ENCODE assay signal across 9 cellular contexts in the genomic region with DNA sequence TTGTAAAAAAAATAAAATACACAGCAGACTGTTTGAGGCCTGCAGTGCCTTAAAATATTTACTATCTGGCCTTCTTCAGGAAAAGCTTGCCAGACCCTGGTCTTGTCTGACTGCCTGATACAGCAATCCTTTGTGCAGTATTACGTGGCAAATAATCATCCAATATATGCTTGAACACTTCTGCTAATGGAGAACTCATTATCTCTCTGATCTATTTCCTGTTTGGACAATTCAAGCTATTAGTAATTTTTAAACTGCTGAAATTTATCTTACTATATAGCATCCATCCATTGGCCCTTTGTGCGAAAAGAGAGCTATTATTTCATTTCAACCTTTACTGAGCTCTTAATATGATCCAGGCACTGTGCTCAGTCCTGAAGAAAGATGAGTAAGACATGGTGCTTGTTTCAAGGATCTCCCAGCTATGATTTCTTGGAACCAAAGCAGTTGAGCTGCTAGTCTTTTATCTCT. TPM values are rescaled to one million over a fixed set of nuclear protein-coding genes. Genes with fewer than 3 reads are reported as not detected.
DNase-seq lines count a peak whose midpoint lies in the region; ATAC-seq and TF ChIP-seq lines count a peak whose summit lies in the region.
"Had no signal": no experiment of that assay in that cellular context is flagged by ENCODE, and none has a peak within 500 bp of the region (broad histone marks: within the 10 kb centered on the region; RNA-seq: fewer than 3 reads in every experiment).

No MANE protein-coding gene starts in this region.

- H3K36me3 Mint-ChIP-seq in CD4-positive, alpha-beta T cell (ENCODE audit: low read depth): peaks cover 24% of the 10 kb centered on the region
- H3K36me3 Mint-ChIP-seq in central memory CD8-positive, alpha-beta T cell (ENCODE audit: insufficient read depth): peaks cover 13% of the 10 kb centered on the region
- peaks cover 8% of the 10 kb centered on the region for H3K36me3 Mint-ChIP-seq in osteocyte (ENCODE audit: unreplicated experiment)

- no peak for DNase-seq in CD4-positive, alpha-beta T cell
- DNase-seq in NB4 (ENCODE audit: low read depth): peak; percentile 39
- DNase-seq in central memory CD8-positive, alpha-beta T cell (ENCODE audit: low spot score in 2 of 2): no peak
- no peak for DNase-seq in osteocyte (ENCODE audit: extremely low spot score, unreplicated experiment)
- no peak for DNase-seq in stimulated activated CD4-positive, alpha-beta T cell treated with anti-CD3 and anti-CD28 coated beads, Interleukin-4, amount 100 ng/mL, for 4 hours
- no peak for DNase-seq in NCI-H1930 (lab: John Stamatoyannopoulos, UW)
- DNase-seq in NCI-H524 treated with DMSO at 0.1 percent for 48 hours (lab: John Stamatoyannopoulos, UW): no peak
- DNase-seq: NCI-H69 had no signal

- no peak for TF ChIP-seq CTCF in CD4-positive, alpha-beta T cell (IDR thresholded peaks at IDR 0.05)
- TF ChIP-seq CTCF in NB4 (IDR thresholded peaks at IDR 0.05; ENCODE audit: low read depth, low read length) (no peak), osteocyte (IDR thresholded peaks at IDR 0.05) (no peak)

- H3K27ac Mint-ChIP-seq in CD4-positive, alpha-beta T cell: peak overlapping the region; percentile 88
- peak overlapping the region; percentile 98 for H3K27ac Mint-ChIP-seq in central memory CD8-positive, alpha-beta T cell (ENCODE audit: low read depth)
- peak overlapping the region; percentile 96 for H3K27ac Mint-ChIP-seq in osteocyte (ENCODE audit: unreplicated experiment)

- POLR2A ChIA-PET in CD4-positive, alpha-beta T cell (lab: Charles Lee): interaction anchor here (0.5 to 2.5 kb wide), 2 partner anchors 15 to 17 kb away, joined by 3 to 16 read pairs; a partner anchor contains a TSS

- H3K4me1 Mint-ChIP-seq in CD4-positive, alpha-beta T cell (ENCODE audit: low read depth): peaks cover 64% of the 10 kb centered on the region
- peaks cover 69% of the 10 kb centered on the region for H3K4me1 Mint-ChIP-seq in central memory CD8-positive, alpha-beta T cell
- H3K4me1 Mint-ChIP-seq in osteocyte (ENCODE audit: unreplicated experiment): peaks cover 58% of the 10 kb centered on the region

- H3K4me3 ChIP-seq in NB4 (ENCODE audit: low read depth, low read length): peak overlapping the region; percentile 25

- H3K27ac ChIP-seq in CD4-positive, alpha-beta T cell (ENCODE audit: low read depth, low read length): peak overlapping the region; percentile 7

- no peak for ATAC-seq in CD4-positive, alpha-beta T cell (ENCODE audit: poor library complexity)
- no peak for ATAC-seq in central memory CD8-positive, alpha-beta T cell (replicated peaks; ENCODE audit: extremely low read depth, poor library complexity, severe bottlenecking)
- ATAC-seq in GM19035 (IDR thresholded peaks at IDR 0.05; ENCODE audit: unreplicated experiment): no peak

- no peaks in the 10 kb centered on the region for H3K9me3 ChIP-seq in CD4-positive, alpha-beta T cell (ENCODE audit: control insufficient read depth, low read length)

- intact Hi-C loops in CD4-positive, alpha-beta T cell (cut with DNase I, micrococcal nuclease): no loop called here

- no peaks in the 10 kb centered on the region for H3K9me3 Mint-ChIP-seq in CD4-positive, alpha-beta T cell
- H3K9me3 Mint-ChIP-seq in central memory CD8-positive, alpha-beta T cell: no peaks in the 10 kb centered on the region
- no peaks in the 10 kb centered on the region for H3K9me3 Mint-ChIP-seq in osteocyte (ENCODE audit: unreplicated experiment)

- no peak overlapping the region for H3K4me3 Mint-ChIP-seq in CD4-positive, alpha-beta T cell
- peak overlapping the region; percentile 39 for H3K4me3 Mint-ChIP-seq in central memory CD8-positive, alpha-beta T cell
- H3K4me3 Mint-ChIP-seq in osteocyte (ENCODE audit: unreplicated experiment): no peak overlapping the region

- H3K27me3 Mint-ChIP-seq in CD4-positive, alpha-beta T cell: no peaks in the 10 kb centered on the region
- no peaks in the 10 kb centered on the region for H3K27me3 Mint-ChIP-seq in central memory CD8-positive, alpha-beta T cell
- H3K27me3 Mint-ChIP-seq in osteocyte (ENCODE audit: unreplicated experiment): no peaks in the 10 kb centered on the region

- CTCF ChIA-PET in CD4-positive, alpha-beta T cell (lab: Charles Lee): interaction anchor here (0.6 kb wide), 1 partner anchor 68 kb away, joined by 3 read pairs; no protein-coding TSS in a partner anchor

- TF ChIP-seq POLR2A in NB4 (IDR thresholded peaks at IDR 0.05; ENCODE audit: extremely low read depth, insufficient read length): no peak

- H3K27me3 ChIP-seq in CD4-positive, alpha-beta T cell (ENCODE audit: control insufficient read depth, insufficient read depth, low read length): no peaks in the 10 kb centered on the region

RNA-seq across cellular contexts. Expression of a gene that starts 15.9 kb away (rescaled TPM):
- total RNA-seq in CD4-positive, alpha-beta T cell: 10 to 100 TPM; 21.4 to 25.7 TPM
- total RNA-seq in osteocyte: 42.5 and 45.1 TPM in 2 replicates
